Comparison of ENCODE assay signal across 12 cellular contexts in the genomic region with DNA sequence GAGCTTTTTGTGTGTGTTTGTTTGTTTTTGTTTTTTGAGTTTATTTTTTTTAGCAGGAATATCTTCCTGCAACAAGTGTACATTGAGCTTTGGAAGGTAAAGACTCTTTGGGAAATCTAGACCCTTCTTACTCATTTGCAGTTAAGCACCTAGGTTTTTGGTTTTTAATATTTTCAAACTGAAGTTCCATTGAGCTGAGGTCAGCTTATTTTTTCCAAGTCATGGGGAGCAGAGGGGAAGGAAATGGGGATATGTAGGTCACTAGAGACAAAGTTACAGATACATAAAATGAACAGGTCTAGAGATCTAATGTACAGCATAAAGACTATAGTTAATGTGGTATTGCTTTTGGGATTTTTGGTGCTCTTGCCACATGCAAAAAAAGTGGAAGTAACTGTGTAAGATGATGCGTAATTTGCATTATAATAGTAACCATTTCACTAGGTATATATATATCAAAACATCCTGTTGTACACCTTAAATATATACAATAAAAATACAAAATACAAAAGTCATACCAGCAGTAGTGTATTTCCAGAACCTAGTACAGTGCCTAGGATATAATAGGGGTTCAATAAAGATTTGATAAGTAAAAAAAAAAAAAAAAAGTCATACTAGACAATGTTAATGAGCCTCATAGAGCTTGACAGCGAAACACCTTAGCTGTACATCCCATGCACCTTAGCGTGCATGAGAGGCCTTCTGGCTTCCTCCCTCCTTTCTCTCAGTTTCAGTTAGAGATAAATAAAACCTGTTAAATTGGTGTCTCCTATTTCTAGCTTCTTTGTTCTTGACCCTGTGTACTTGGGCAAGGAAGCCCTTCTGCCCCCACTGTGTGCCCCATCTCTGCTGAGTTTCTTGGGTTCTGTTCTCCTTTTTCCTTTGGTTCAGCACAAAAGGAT. TPM values are rescaled to one million over a fixed set of nuclear protein-coding genes. Genes with fewer than 3 reads are reported as not detected.
DNase-seq lines count a peak whose midpoint lies in the region; ATAC-seq and TF ChIP-seq lines count a peak whose summit lies in the region.
"Had no signal": no experiment of that assay in that cellular context is flagged by ENCODE, and none has a peak within 500 bp of the region (broad histone marks: within the 10 kb centered on the region; RNA-seq: fewer than 3 reads in every experiment).

No MANE protein-coding gene starts in this region.

- H3K27ac Mint-ChIP-seq in stimulated activated naive CD8-positive, alpha-beta T cell treated with anti-CD3 and anti-CD28 coated beads, Interleukin-15, amount 100 ng/mL, for 72 hours = peak overlapping the region; percentile 12 to 30
- no peak overlapping the region for H3K27ac Mint-ChIP-seq in HFFc6
- H3K27ac Mint-ChIP-seq: T-helper 2 cell treated with Interferon-gamma antibody and Interleukin-4, amounts not matched to agents 5 μg/mL and 100 μg/mL, for 36 hours had no signal

- no peaks in the 10 kb centered on the region for H3K9me3 Mint-ChIP-seq in stimulated activated naive CD8-positive, alpha-beta T cell treated with anti-CD3 and anti-CD28 coated beads, Interleukin-15, amount 100 ng/mL, for 72 hours
- H3K9me3 Mint-ChIP-seq in HFFc6 = no peaks in the 10 kb centered on the region
- H3K9me3 Mint-ChIP-seq: T-helper 2 cell treated with Interferon-gamma antibody and Interleukin-4, amounts not matched to agents 5 μg/mL and 100 μg/mL, for 36 hours had no signal

- no peak for DNase-seq in stimulated activated naive CD8-positive, alpha-beta T cell treated with anti-CD3 and anti-CD28 coated beads, Interleukin-15, amount 100 ng/mL, for 72 hours
- no peak for DNase-seq in stimulated activated naive CD8-positive, alpha-beta T cell treated with anti-CD3 and anti-CD28 coated beads, Interleukin-15, Interleukin-2, amounts not matched to agents 100 U/mL and 50 U/mL, for 24 hours
- DNase-seq in HFFc6 (no peak), NCI-H2029 treated with DMSO at 0.1 percent for 48 hours (lab: John Stamatoyannopoulos, UW) (no peak), hypothalamus (lab: John Stamatoyannopoulos, UW) (no peak)
- DNase-seq: activated gamma-delta T cell, dermis blood vessel endothelial cell, NCI-H69 had no signal

- no peak for TF ChIP-seq CTCF in HFFc6 (IDR thresholded peaks at IDR 0.05)

- ATAC-seq in stimulated activated naive CD8-positive, alpha-beta T cell treated with anti-CD3 and anti-CD28 coated beads, Interleukin-15, amount 100 ng/mL, for 72 hours = no peak
- no peak for ATAC-seq in stimulated activated naive CD8-positive, alpha-beta T cell treated with anti-CD3 and anti-CD28 coated beads, Interleukin-15, Interleukin-2, amounts not matched to agents 100 U/mL and 50 U/mL, for 24 hours
- ATAC-seq in HG02759 (IDR thresholded peaks at IDR 0.05; ENCODE audit: unreplicated experiment) = peak; percentile 92
- peak; percentile 94 for ATAC-seq in HG03575 (IDR thresholded peaks at IDR 0.05; ENCODE audit: extremely low read depth, insufficient number of reproducible peaks, low FRiP score, unreplicated experiment)
- no peak for ATAC-seq in activated CD4-positive, CD25-positive, alpha-beta regulatory T cell treated with anti-CD3 and anti-CD28 coated beads, Interleukin-2, amount 50 U/mL, for 24 hours

- peaks cover 4% of the 10 kb centered on the region; the same call in 1 of the 2 replicates for H3K36me3 Mint-ChIP-seq in HFFc6 (ENCODE audit: low read depth)

- no peaks in the 10 kb centered on the region for H3K27me3 Mint-ChIP-seq in stimulated activated naive CD8-positive, alpha-beta T cell treated with anti-CD3 and anti-CD28 coated beads, Interleukin-15, amount 100 ng/mL, for 72 hours
- no peaks in the 10 kb centered on the region; the same call in 1 of the 2 replicates for H3K27me3 Mint-ChIP-seq in HFFc6 (ENCODE audit: insufficient read depth)

- no peak overlapping the region for H3K4me3 Mint-ChIP-seq in stimulated activated naive CD8-positive, alpha-beta T cell treated with anti-CD3 and anti-CD28 coated beads, Interleukin-15, amount 100 ng/mL, for 72 hours
- no peak overlapping the region for H3K4me3 Mint-ChIP-seq in HFFc6
- H3K4me3 Mint-ChIP-seq: T-helper 2 cell treated with Interferon-gamma antibody and Interleukin-4, amounts not matched to agents 5 μg/mL and 100 μg/mL, for 36 hours had no signal

- peaks cover 7% of the 10 kb centered on the region for H3K4me1 Mint-ChIP-seq in stimulated activated naive CD8-positive, alpha-beta T cell treated with anti-CD3 and anti-CD28 coated beads, Interleukin-15, amount 100 ng/mL, for 72 hours
- H3K4me1 Mint-ChIP-seq in HFFc6 (ENCODE audit: low read depth) = peaks cover 29% of the 10 kb centered on the region

RNA-seq across cellular contexts. Expression of gene CGRRF1, which starts 22.7 kb away (rescaled TPM):
- 10 to 100 TPM; 11.3 to 13.1 (median 12.1) TPM for total RNA-seq in HFFc6 (2021; fragmentation: NEBNext Ultra II Directional; extraction: Animal tissue kit (Norgen Biotek cat#: 25700))

RNA-seq across cellular contexts. Expression of gene SAMD4A, which starts 34.6 kb away (rescaled TPM):
- total RNA-seq in HFFc6 (2021; fragmentation: NEBNext Ultra II Directional; extraction: Animal tissue kit (Norgen Biotek cat#: 25700)) = 10 to 100 TPM; 33.8 to 53.7 (median 41.0) TPM

RNA-seq across cellular contexts. Expression of gene GMFB, which starts 43.6 kb away (rescaled TPM):
- 10 to 100 TPM; 70.9 to 98.7 (median 77.1) TPM for total RNA-seq in HFFc6 (2021; fragmentation: NEBNext Ultra II Directional; extraction: Animal tissue kit (Norgen Biotek cat#: 25700))

Comparison
In these comparisons a context has a peak if more than half of its experiments do, and no peak if none do; other contexts are left out.
1. ATAC-seq: peak in HG02759 (single experiment) and HG03575 (single experiment); none in stimulated activated naive CD8-positive, alpha-beta T cell treated with anti-CD3 and anti-CD28 coated beads, Interleukin-15, amount 100 ng/mL, for 72 hours (single experiment), stimulated activated naive CD8-positive, alpha-beta T cell treated with anti-CD3 and anti-CD28 coated beads, Interleukin-15, Interleukin-2, amounts not matched to agents 100 U/mL and 50 U/mL, for 24 hours (single experiment) and activated CD4-positive, CD25-positive, alpha-beta regulatory T cell treated with anti-CD3 and anti-CD28 coated beads, Interleukin-2, amount 50 U/mL, for 24 hours (0 of 2).